In the genomic region with DNA sequence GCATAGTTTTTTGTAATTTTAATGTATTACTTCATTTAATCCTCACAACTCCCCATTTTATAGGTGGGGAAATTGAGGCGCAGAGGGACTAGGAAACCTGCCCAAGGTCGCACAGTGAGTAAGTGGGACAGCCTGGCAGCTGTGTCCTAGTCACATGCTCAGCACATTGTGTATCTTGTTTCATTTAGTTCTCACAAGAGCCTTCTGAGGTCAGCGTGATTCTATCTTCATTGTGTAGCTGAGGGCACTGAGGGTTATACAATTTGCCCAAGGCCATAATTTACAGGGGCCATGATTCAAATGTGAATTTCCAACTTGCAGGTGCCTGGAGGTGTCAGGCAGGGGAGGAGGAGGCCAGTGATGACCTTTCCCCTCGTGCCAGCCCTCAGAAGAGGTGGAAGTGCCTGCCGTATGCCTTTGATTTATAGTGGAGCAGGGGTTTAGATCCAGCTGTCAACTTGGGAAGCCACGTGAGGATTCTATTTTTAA, we compare ENCODE assay signal across 1 cellular context.
TF ChIP-seq lines count a peak whose summit lies in the region.

No MANE protein-coding gene starts in this region.

TF ChIP-seq in HepG2, 621 proteins besides CTCF, POLR2A, EP300 and RAD21 (continued from another document and continues in another):
- TF ChIP-seq AKNA (CRISPR knock-in tag; IDR thresholded peaks at IDR 0.05; ENCODE audit: borderline replicate concordance) (no peak), SALL2 (CRISPR knock-in tag; IDR thresholded peaks at IDR 0.05) (no peak), IRX3 (CRISPR knock-in tag; IDR thresholded peaks at IDR 0.05; ENCODE audit: borderline replicate concordance, low read depth) (no peak), HOMEZ (CRISPR knock-in tag; IDR thresholded peaks at IDR 0.05; ENCODE audit: low read depth) (0 out of 2 replicates have a peak, but pooled peaks have one; percentile 12), ZFX (CRISPR knock-in tag; IDR thresholded peaks at IDR 0.05; ENCODE audit: low read depth) (0 out of 2 replicates have a peak, but pooled peaks have one; percentile 13), MAZ (IDR thresholded peaks at IDR 0.05; ENCODE audit: borderline replicate concordance, low read depth, low read length) (no peak), MAZ (CRISPR knock-in tag; IDR thresholded peaks at IDR 0.05; ENCODE audit: low read depth) (no peak), ZNF674 (CRISPR knock-in tag; IDR thresholded peaks at IDR 0.05; ENCODE audit: low read depth) (no peak), ZNF251 (CRISPR knock-in tag; IDR thresholded peaks at IDR 0.05) (no peak), ZBTB26 (CRISPR knock-in tag; IDR thresholded peaks at IDR 0.05; ENCODE audit: borderline replicate concordance) (no peak), BRF2 (CRISPR knock-in tag; IDR thresholded peaks at IDR 0.05) (no peak), ZNF235 (CRISPR knock-in tag; IDR thresholded peaks at IDR 0.05; ENCODE audit: borderline replicate concordance) (no peak), MNT (IDR thresholded peaks at IDR 0.05) (no peak), REPIN1 (CRISPR knock-in tag; IDR thresholded peaks at IDR 0.05; ENCODE audit: borderline replicate concordance, low read depth) (no peak), IKZF4 (CRISPR knock-in tag; IDR thresholded peaks at IDR 0.05; ENCODE audit: borderline replicate concordance, low read depth, not compliant biosample characterization) (no peak), ZNF558 (CRISPR knock-in tag; IDR thresholded peaks at IDR 0.05; ENCODE audit: borderline replicate concordance) (no peak), TGIF2 (CRISPR knock-in tag; IDR thresholded peaks at IDR 0.05) (no peak), HNF4G (IDR thresholded peaks at IDR 0.05; ENCODE audit: borderline replicate concordance, low read depth, low read length) (no peak), HNF4G (CRISPR knock-in tag; IDR thresholded peaks at IDR 0.05; ENCODE audit: borderline replicate concordance, low read depth) (no peak), MEIS2 (CRISPR knock-in tag; IDR thresholded peaks at IDR 0.05) (no peak), ARID5B (CRISPR knock-in tag; IDR thresholded peaks at IDR 0.05) (peak; percentile 75), KLF15 (CRISPR knock-in tag; IDR thresholded peaks at IDR 0.05; ENCODE audit: borderline replicate concordance) (no peak), GATAD2A (CRISPR knock-in tag; IDR thresholded peaks at IDR 0.05) (peak; percentile 68)
- TF ChIP-seq, protein P1, sequence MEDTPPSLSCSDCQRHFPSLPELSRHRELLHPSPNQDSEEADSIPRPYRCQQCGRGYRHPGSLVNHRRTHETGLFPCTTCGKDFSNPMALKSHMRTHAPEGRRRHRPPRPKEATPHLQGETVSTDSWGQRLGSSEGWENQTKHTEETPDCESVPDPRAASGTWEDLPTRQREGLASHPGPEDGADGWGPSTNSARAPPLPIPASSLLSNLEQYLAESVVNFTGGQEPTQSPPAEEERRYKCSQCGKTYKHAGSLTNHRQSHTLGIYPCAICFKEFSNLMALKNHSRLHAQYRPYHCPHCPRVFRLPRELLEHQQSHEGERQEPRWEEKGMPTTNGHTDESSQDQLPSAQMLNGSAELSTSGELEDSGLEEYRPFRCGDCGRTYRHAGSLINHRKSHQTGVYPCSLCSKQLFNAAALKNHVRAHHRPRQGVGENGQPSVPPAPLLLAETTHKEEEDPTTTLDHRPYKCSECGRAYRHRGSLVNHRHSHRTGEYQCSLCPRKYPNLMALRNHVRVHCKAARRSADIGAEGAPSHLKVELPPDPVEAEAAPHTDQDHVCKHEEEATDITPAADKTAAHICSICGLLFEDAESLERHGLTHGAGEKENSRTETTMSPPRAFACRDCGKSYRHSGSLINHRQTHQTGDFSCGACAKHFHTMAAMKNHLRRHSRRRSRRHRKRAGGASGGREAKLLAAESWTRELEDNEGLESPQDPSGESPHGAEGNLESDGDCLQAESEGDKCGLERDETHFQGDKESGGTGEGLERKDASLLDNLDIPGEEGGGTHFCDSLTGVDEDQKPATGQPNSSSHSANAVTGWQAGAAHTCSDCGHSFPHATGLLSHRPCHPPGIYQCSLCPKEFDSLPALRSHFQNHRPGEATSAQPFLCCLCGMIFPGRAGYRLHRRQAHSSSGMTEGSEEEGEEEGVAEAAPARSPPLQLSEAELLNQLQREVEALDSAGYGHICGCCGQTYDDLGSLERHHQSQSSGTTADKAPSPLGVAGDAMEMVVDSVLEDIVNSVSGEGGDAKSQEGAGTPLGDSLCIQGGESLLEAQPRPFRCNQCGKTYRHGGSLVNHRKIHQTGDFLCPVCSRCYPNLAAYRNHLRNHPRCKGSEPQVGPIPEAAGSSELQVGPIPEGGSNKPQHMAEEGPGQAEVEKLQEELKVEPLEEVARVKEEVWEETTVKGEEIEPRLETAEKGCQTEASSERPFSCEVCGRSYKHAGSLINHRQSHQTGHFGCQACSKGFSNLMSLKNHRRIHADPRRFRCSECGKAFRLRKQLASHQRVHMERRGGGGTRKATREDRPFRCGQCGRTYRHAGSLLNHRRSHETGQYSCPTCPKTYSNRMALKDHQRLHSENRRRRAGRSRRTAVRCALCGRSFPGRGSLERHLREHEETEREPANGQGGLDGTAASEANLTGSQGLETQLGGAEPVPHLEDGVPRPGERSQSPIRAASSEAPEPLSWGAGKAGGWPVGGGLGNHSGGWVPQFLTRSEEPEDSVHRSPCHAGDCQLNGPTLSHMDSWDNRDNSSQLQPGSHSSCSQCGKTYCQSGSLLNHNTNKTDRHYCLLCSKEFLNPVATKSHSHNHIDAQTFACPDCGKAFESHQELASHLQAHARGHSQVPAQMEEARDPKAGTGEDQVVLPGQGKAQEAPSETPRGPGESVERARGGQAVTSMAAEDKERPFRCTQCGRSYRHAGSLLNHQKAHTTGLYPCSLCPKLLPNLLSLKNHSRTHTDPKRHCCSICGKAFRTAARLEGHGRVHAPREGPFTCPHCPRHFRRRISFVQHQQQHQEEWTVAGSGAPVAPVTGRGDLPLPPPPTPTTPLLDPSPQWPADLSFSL (CRISPR knock-in tag; IDR thresholded peaks at IDR 0.05) = peak; percentile 67; the same call in 1 of the 2 replicates
- TF ChIP-seq, protein P2, sequence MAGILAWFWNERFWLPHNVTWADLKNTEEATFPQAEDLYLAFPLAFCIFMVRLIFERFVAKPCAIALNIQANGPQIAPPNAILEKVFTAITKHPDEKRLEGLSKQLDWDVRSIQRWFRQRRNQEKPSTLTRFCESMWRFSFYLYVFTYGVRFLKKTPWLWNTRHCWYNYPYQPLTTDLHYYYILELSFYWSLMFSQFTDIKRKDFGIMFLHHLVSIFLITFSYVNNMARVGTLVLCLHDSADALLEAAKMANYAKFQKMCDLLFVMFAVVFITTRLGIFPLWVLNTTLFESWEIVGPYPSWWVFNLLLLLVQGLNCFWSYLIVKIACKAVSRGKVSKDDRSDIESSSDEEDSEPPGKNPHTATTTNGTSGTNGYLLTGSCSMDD (CRISPR knock-in tag; IDR thresholded peaks at IDR 0.05) = no peak
- TF ChIP-seq, protein P3, sequence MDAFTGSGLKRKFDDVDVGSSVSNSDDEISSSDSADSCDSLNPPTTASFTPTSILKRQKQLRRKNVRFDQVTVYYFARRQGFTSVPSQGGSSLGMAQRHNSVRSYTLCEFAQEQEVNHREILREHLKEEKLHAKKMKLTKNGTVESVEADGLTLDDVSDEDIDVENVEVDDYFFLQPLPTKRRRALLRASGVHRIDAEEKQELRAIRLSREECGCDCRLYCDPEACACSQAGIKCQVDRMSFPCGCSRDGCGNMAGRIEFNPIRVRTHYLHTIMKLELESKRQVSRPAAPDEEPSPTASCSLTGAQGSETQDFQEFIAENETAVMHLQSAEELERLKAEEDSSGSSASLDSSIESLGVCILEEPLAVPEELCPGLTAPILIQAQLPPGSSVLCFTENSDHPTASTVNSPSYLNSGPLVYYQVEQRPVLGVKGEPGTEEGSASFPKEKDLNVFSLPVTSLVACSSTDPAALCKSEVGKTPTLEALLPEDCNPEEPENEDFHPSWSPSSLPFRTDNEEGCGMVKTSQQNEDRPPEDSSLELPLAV (CRISPR knock-in tag; conservative IDR thresholded peaks at IDR 0.05; ENCODE audit: low read depth) = no peak
